ENCODE assay signal across 18 cellular contexts in genomic region chr15:68209272-68209671, GRCh38. TPM values are rescaled to one million over a fixed set of nuclear protein-coding genes. Genes with fewer than 3 reads are reported as not detected.
DNase-seq lines count a peak whose midpoint lies in the region; ATAC-seq and TF ChIP-seq lines count a peak whose summit lies in the region.
"Had no signal": no experiment of that assay in that cellular context is flagged by ENCODE, and none has a peak within 500 bp of the region (broad histone marks: within the 10 kb centered on the region; RNA-seq: fewer than 3 reads in every experiment).

No MANE protein-coding gene starts in this region.

- no peak overlapping the region for H2BK15ac ChIP-seq in H9 (ENCODE audit: low read depth, low read length)

- ATAC-seq in T-helper 17 cell: no peak
- ATAC-seq: gastrocnemius medialis had no signal

- no peaks in the 10 kb centered on the region for H3K27me3 Mint-ChIP-seq in T-helper 1 cell treated with Interleukin-12 subunit alpha and Interleukin-12 subunit beta and Interleukin-4 antibody, amounts not matched to agents 30 μg/mL and 1 μg/mL, for 36 hours (ENCODE audit: low read depth)
- no peaks in the 10 kb centered on the region; the same call in 1 of the 2 replicates for H3K27me3 Mint-ChIP-seq in H9 (ENCODE audit: low read depth)
- no peaks in the 10 kb centered on the region for H3K27me3 Mint-ChIP-seq in T-helper 17 cell
- H3K27me3 Mint-ChIP-seq: CD4-positive, CD25-positive, alpha-beta regulatory T cell; type B pancreatic cell had no signal

- H3T11ph ChIP-seq in H9 (ENCODE audit: low read length): no peak overlapping the region

- peaks cover 4% of the 10 kb centered on the region for H3K36me3 Mint-ChIP-seq in T-helper 1 cell treated with Interleukin-12 subunit alpha and Interleukin-12 subunit beta and Interleukin-4 antibody, amounts not matched to agents 30 μg/mL and 1 μg/mL, for 36 hours (ENCODE audit: low read depth)
- H3K36me3 Mint-ChIP-seq in H9 (ENCODE audit: insufficient read depth in 1 of 3, low read depth in 3 of 3) (peaks cover 8 to 18% (median 13%) of the 10 kb centered on the region in 3 experiments; a peak in 6 of 7 replicates), T-helper 17 cell (ENCODE audit: low read depth) (no peaks in the 10 kb centered on the region)

- peaks cover 11% of the 10 kb centered on the region for H3K4me1 ChIP-seq in H9 (ENCODE audit: insufficient read depth, low read length)
- H3K4me1 ChIP-seq in neutrophil (ENCODE audit: control insufficient read depth in 1 of 2, insufficient read depth in 1 of 2, low read depth in 1 of 2, low read length in 1 of 2): peaks cover 64 to 67% of the 10 kb centered on the region in 2 experiments

- H3K27ac Mint-ChIP-seq in T-helper 1 cell treated with Interleukin-12 subunit alpha and Interleukin-12 subunit beta and Interleukin-4 antibody, amounts not matched to agents 30 μg/mL and 1 μg/mL, for 36 hours: peak overlapping the region; percentile 96
- H3K27ac Mint-ChIP-seq in H9 (no peak overlapping the region), T-helper 17 cell (peak overlapping the region; percentile 78)
- H3K27ac Mint-ChIP-seq: type B pancreatic cell had no signal

- no peak overlapping the region for H4K5ac ChIP-seq in H9 (ENCODE audit: insufficient read length, low read depth, low read length)

- H3K4me3 ChIP-seq in neutrophil (ENCODE audit: low read depth in 1 of 2, low read length in 1 of 2): no peak overlapping the region
- H3K4me3 ChIP-seq: ascending aorta, gastrocnemius medialis had no signal

- H3K79me1 ChIP-seq in H9 (ENCODE audit: insufficient read depth, low read depth, low read length, poor library complexity, severe bottlenecking): peaks cover 4% of the 10 kb centered on the region

- no peak overlapping the region for H3K4ac ChIP-seq in H9 (ENCODE audit: low read depth, low read length)

- no peaks in the 10 kb centered on the region for H3K27me3 ChIP-seq in H9 (ENCODE audit: insufficient read depth, low read length)
- no peaks in the 10 kb centered on the region for H3K27me3 ChIP-seq in neutrophil
- H3K27me3 ChIP-seq: ascending aorta, gastrocnemius medialis had no signal

- no peaks in the 10 kb centered on the region for H3K23me2 ChIP-seq in H9 (ENCODE audit: insufficient read length, low read depth, low read length, poor library complexity, severe bottlenecking)

- no peak for DNase-seq in T-helper 1 cell
- peak; percentile 16 for DNase-seq in H9
- DNase-seq in T-helper 17 cell: no peak
- DNase-seq in NCI-H345 treated with DMSO at 0.1 percent for 48 hours (lab: John Stamatoyannopoulos, UW; ENCODE audit: unreplicated experiment): no peak
- no peak for DNase-seq in NAMALWA (ENCODE audit: low spot score)
- no peak for DNase-seq in SHP77 (lab: John Stamatoyannopoulos, UW)
- DNase-seq: DND-41, gastrocnemius medialis, NCI-H1417 treated with DMSO at 0.1 percent for 48 hours, SHP77 treated with DMSO at 0.1 percent for 48 hours, T-helper 9 cell had no signal

- no CpG with 5 or more reads among the region's 7 CpGs for WGBS in H9 (ENCODE audit: extremely low coverage, insufficient read length, low lambda C conversion rate)

- H3K9me3 ChIP-seq in H9 (ENCODE audit: control insufficient read depth, low read depth, low read length) (no peaks in the 10 kb centered on the region), T-helper 17 cell (ENCODE audit: control insufficient read depth, low read length, poor library complexity, severe bottlenecking) (no peaks in the 10 kb centered on the region), neutrophil (no peaks in the 10 kb centered on the region)
- H3K9me3 ChIP-seq: ascending aorta, gastrocnemius medialis had no signal

- H2BK120ac ChIP-seq in H9 (ENCODE audit: low read depth, low read length, poor library complexity, severe bottlenecking): no peak overlapping the region

- no peak for TF ChIP-seq CTCF in H9 (conservative IDR thresholded peaks at IDR 0.05)
- no peak for TF ChIP-seq CTCF in neutrophil (IDR thresholded peaks at IDR 0.05)

- no peak overlapping the region for H2AK5ac ChIP-seq in H9 (ENCODE audit: insufficient read length, low read length)

- H2BK5ac ChIP-seq in H9 (ENCODE audit: insufficient read length, low read length): no peak overlapping the region

- no peak overlapping the region for H4K91ac ChIP-seq in H9 (ENCODE audit: insufficient read length, low read depth, low read length)

- H3K23ac ChIP-seq in H9 (ENCODE audit: insufficient read length, low read depth, low read length): no peak overlapping the region

- peaks cover 2% of the 10 kb centered on the region for H4K20me1 ChIP-seq in H9 (ENCODE audit: control insufficient read depth, insufficient read depth, insufficient read length)

- H3K36me3 ChIP-seq in neutrophil: no peaks in the 10 kb centered on the region
- H3K36me3 ChIP-seq: ascending aorta, gastrocnemius medialis had no signal

- no peak overlapping the region for H3K4me2 ChIP-seq in H9 (ENCODE audit: insufficient read depth, insufficient read length, low read length)

- H2AFZ ChIP-seq in H9 (ENCODE audit: low read length): no peak overlapping the region

- H3K14ac ChIP-seq in H9 (ENCODE audit: insufficient read depth, low read length): no peak overlapping the region

- H3K79me2 ChIP-seq in H9 (ENCODE audit: insufficient read depth, low read length): no peaks in the 10 kb centered on the region

- H3K56ac ChIP-seq in H9 (ENCODE audit: insufficient read length, low read depth, low read length): no peak overlapping the region

- no peak overlapping the region for H3K18ac ChIP-seq in H9 (ENCODE audit: insufficient read length, low read depth, low read length)

- H3K4me3 Mint-ChIP-seq in T-helper 1 cell treated with Interleukin-12 subunit alpha and Interleukin-12 subunit beta and Interleukin-4 antibody, amounts not matched to agents 30 μg/mL and 1 μg/mL, for 36 hours: peak overlapping the region; percentile 40
- no peak overlapping the region for H3K4me3 Mint-ChIP-seq in H9
- no peak overlapping the region for H3K4me3 Mint-ChIP-seq in T-helper 17 cell
- H3K4me3 Mint-ChIP-seq: type B pancreatic cell had no signal

- no peak overlapping the region for H3K9ac ChIP-seq in H9 (ENCODE audit: extremely low read depth, insufficient read length, low read length)

- H3K27ac ChIP-seq in H9 (ENCODE audit: insufficient read length, low read depth, low read length) (no peak overlapping the region), neutrophil (peak overlapping the region; percentile 94)
- H3K27ac ChIP-seq: 22Rv1, ascending aorta, gastrocnemius medialis, HL-60 had no signal

- H3K9me3 Mint-ChIP-seq in T-helper 1 cell treated with Interleukin-12 subunit alpha and Interleukin-12 subunit beta and Interleukin-4 antibody, amounts not matched to agents 30 μg/mL and 1 μg/mL, for 36 hours: no peaks in the 10 kb centered on the region
- H3K9me3 Mint-ChIP-seq in H9: no peaks in the 10 kb centered on the region
- H3K9me3 Mint-ChIP-seq: type B pancreatic cell had no signal

- no peak overlapping the region for H4K8ac ChIP-seq in H9 (replicated peaks; ENCODE audit: insufficient read length, low read depth, low read length)

- H2BK12ac ChIP-seq in H9 (ENCODE audit: insufficient read length, low read depth, low read length): no peak overlapping the region

- H2BK20ac ChIP-seq in H9 (ENCODE audit: low read depth, low read length, poor library complexity, severe bottlenecking): no peak overlapping the region

- peaks cover 31% of the 10 kb centered on the region for H3K4me1 Mint-ChIP-seq in T-helper 1 cell treated with Interleukin-12 subunit alpha and Interleukin-12 subunit beta and Interleukin-4 antibody, amounts not matched to agents 30 μg/mL and 1 μg/mL, for 36 hours (ENCODE audit: low read depth)
- peaks cover 23 to 43% of the 10 kb centered on the region in 2 experiments for H3K4me1 Mint-ChIP-seq in H9
- H3K4me1 Mint-ChIP-seq in T-helper 17 cell: peaks cover 13% of the 10 kb centered on the region

RNA-seq across cellular contexts. Expression of gene CALML4, which starts 4.1 kb away (rescaled TPM):
- total RNA-seq in H9 (2021) (8.2 and 11.8 TPM in 2 replicates), T-helper 17 cell (1 to 10 TPM; 2.4 to 2.6 TPM)

RNA-seq across cellular contexts. Expression of gene CLN6, which starts 20.3 kb away (rescaled TPM):
- total RNA-seq in H9 (2021): 68.7 and 71.9 TPM in 2 replicates
- total RNA-seq in T-helper 17 cell: 10 to 100 TPM; 14.3 to 14.6 TPM

Comparison
In these comparisons a context has a peak if more than half of its experiments do, and no peak if none do; other contexts are left out.
1. H3K27ac Mint-ChIP-seq: peak in T-helper 1 cell treated with Interleukin-12 subunit alpha and Interleukin-12 subunit beta and Interleukin-4 antibody, amounts not matched to agents 30 μg/mL and 1 μg/mL, for 36 hours (single experiment) and T-helper 17 cell (single experiment); none in H9 (0 of 3).